In the genomic region with DNA sequence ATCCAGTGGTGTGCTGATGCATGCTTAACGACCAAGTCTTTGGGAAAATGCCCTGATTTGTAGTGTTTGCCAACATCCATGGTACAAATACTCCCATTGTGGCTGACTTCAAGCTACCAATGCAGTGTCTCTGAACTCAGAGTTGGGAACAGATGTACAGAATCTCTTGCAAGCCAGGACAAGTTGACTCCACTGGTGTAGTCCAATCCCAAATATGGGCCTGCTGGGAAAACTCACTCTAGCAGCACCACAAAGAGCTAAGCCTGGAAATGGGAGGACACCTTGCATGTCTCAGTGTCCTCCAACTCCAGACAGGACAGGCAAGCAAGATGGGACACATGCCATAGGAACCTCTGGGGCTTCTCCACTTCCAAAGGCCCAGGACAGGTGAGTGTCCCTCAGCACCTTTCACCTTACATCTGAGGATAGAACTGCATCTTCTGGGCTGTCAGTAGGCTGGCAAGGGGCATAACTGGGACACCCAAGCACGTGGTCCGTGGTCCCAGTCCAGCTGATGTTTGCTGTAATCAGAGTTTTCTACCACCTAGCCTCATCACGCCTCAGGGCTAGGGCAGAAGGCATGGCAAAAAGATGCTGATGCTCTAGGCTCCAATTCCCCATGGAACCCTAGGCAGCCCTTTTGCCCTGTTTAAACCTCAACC, we compare ENCODE assay signal across 23 cellular contexts. TPM values are rescaled to one million over a fixed set of nuclear protein-coding genes. Genes with fewer than 3 reads are reported as not detected.
DNase-seq lines count a peak whose midpoint lies in the region; ATAC-seq lines count a peak whose summit lies in the region.
"Had no signal": no experiment of that assay in that cellular context is flagged by ENCODE, and none has a peak within 500 bp of the region (broad histone marks: within the 10 kb centered on the region; RNA-seq: fewer than 3 reads in every experiment).

No MANE protein-coding gene starts in this region.

- DNase-seq in DMS 273 (lab: John Stamatoyannopoulos, UW; ENCODE audit: unreplicated experiment) = peak; percentile 77
- peak; percentile 31 for DNase-seq in NCI-H69 (lab: John Stamatoyannopoulos, UW)
- peak; percentile 56 for DNase-seq in inferior parietal cortex (ENCODE audit: extremely low spot score)
- DNase-seq in sciatic nerve (ENCODE audit: low spot score) = peak; percentile 21
- no peak for DNase-seq in activated naive CD4-positive, alpha-beta T cell (lab: John Stamatoyannopoulos, UW)
- no peak for DNase-seq in iPS-NIHi7 (ENCODE audit: extremely low spot score)
- DNase-seq in NOMO-1 treated with DMSO at 0.1 percent for 48 hours (lab: John Stamatoyannopoulos, UW; ENCODE audit: unreplicated experiment) = no peak
- DNase-seq in HK-2 (ENCODE audit: unreplicated experiment) = no peak
- DNase-seq: activated CD4-positive, CD25-positive, alpha-beta regulatory T cell treated with anti-CD3 and anti-CD28 coated beads, Interleukin-2, amount 50 U/mL, for 72 hours; activated CD8-positive, alpha-beta T cell treated with anti-CD3 and anti-CD28 coated beads, Interleukin-2, amount 10 ng/mL, durations not matched to agents 7 days and 5 days; activated naive CD4-positive, alpha-beta T cell treated with anti-CD3 and anti-CD28 coated beads, Interleukin-2, amount 50 U/mL, for 16 hours; activated T-cell treated with anti-CD3 and anti-CD28 coated beads, Interleukin-2, amount 50 U/mL, for 72 hours; IMR-90; naive thymus-derived CD8-positive, alpha-beta T cell; NCI-H1048; NCI-H510A; NK-92 treated with Interleukin-12 subunit alpha and Interleukin-12 subunit beta, amount 100 ng/mL, for 24 hours; occipital lobe; retina; stimulated activated CD4-positive, alpha-beta T cell treated with anti-CD3 and anti-CD28 coated beads, Interleukin-4, amount 100 ng/mL, for 1 hour; stimulated activated naive B cell treated with anti-CD40 and anti-IgM and Interleukin-4, amounts not matched to agents 10 μg/mL and 1 μg/mL and 100 μg/mL, for 72 hours had no signal

- no peak for ATAC-seq in sciatic nerve
- ATAC-seq: activated CD8-positive, alpha-beta T cell treated with anti-CD3 and anti-CD28 coated beads, Interleukin-2, amount 10 ng/mL, durations not matched to agents 7 days and 5 days; activated T-cell treated with anti-CD3 and anti-CD28 coated beads, Interleukin-2, amount 50 U/mL, for 72 hours; naive thymus-derived CD8-positive, alpha-beta T cell; stimulated activated naive B cell treated with anti-CD40 and anti-IgM and Interleukin-4, amounts not matched to agents 10 μg/mL and 1 μg/mL and 100 μg/mL, for 72 hours had no signal

- intact Hi-C loops in sciatic nerve (cut with DNase I) = no loop called here

RNA-seq across cellular contexts. Expression of a gene that starts 6.5 kb away (rescaled TPM):
- 0.62 TPM for total RNA-seq in sciatic nerve
- total RNA-seq: activated CD8-positive, alpha-beta T cell treated with anti-CD3 and anti-CD28 coated beads, Interleukin-2, amount 10 ng/mL, durations not matched to agents 7 days and 5 days; fibroblast of lung; IMR-90; naive thymus-derived CD8-positive, alpha-beta T cell; tibial nerve had no signal

Comparison
In these comparisons a context has a peak if more than half of its experiments do, and no peak if none do; other contexts are left out.
1. DNase-seq: peak in DMS 273 (single experiment), NCI-H69 (single experiment), inferior parietal cortex (single experiment) and sciatic nerve (single experiment); none in activated naive CD4-positive, alpha-beta T cell (0 of 4), iPS-NIHi7 (single experiment), NOMO-1 treated with DMSO at 0.1 percent for 48 hours (single experiment) and HK-2 (single experiment).